19 cellular contexts compared by ENCODE assay signal in the genomic region with DNA sequence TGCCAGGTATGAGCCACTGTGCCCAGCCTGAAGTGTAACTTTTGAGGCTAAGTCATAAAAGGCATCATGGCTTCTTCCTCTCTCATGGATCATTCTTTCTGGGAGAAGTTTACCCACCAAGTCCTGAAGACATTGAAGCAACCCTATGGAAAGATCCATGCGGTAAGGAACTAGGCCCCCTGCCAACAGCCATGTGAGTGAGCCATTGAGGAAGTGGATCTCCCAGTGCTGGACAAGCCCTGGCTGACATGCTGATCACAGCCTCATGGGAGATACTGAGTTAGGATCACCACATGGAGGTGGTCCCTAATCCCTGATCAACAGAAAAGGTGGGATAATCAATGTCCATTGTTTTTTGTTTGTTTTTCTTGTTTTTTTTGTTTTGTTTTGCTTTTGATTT. TPM values are rescaled to one million over a fixed set of nuclear protein-coding genes. Genes with fewer than 3 reads are reported as not detected.
"Had no signal": no experiment of that assay in that cellular context is flagged by ENCODE, and none has a peak within 500 bp of the region (broad histone marks: within the 10 kb centered on the region; RNA-seq: fewer than 3 reads in every experiment).

No MANE protein-coding gene starts in this region.

- H3K4me3 ChIP-seq: cardiac muscle cell, dorsolateral prefrontal cortex, gastroesophageal sphincter, left lung had no signal

- H3K27ac Mint-ChIP-seq: activated B cell treated with CpG ODN at 0.5 μM for 24 hours; activated CD8-positive, alpha-beta T cell treated with anti-CD3 and anti-CD28 coated beads, Interleukin-2, amount 10 ng/mL, durations not matched to agents 7 days and 5 days; activated naive CD4-positive, alpha-beta T cell treated with anti-CD3 and anti-CD28 coated beads, Interleukin-2, amount 50 U/mL, for 24 hours; endodermal cell; natural killer cell treated with Interleukin-12 subunit alpha and Interleukin-12 subunit beta and Interleukin-15 and Interleukin-18, amount 100 ng/mL, for 72 hours; stimulated activated memory B cell treated with anti-CD40 and anti-IgM and Interleukin-4, amounts not matched to agents 10 μg/mL and 1 μg/mL and 100 μg/mL, for 72 hours; type B pancreatic cell had no signal

- H3K9me3 Mint-ChIP-seq: activated B cell treated with CpG ODN at 0.5 μM for 24 hours; activated naive CD4-positive, alpha-beta T cell treated with anti-CD3 and anti-CD28 coated beads, Interleukin-2, amount 50 U/mL, for 24 hours; natural killer cell treated with Interleukin-12 subunit alpha and Interleukin-12 subunit beta and Interleukin-15 and Interleukin-18, amount 100 ng/mL, for 72 hours; stimulated activated memory B cell treated with anti-CD40 and anti-IgM and Interleukin-4, amounts not matched to agents 10 μg/mL and 1 μg/mL and 100 μg/mL, for 72 hours had no signal

- H3K27me3 ChIP-seq: cardiac muscle cell, dorsolateral prefrontal cortex, gastroesophageal sphincter, left lung had no signal

- DNase-seq: activated B cell treated with CpG ODN at 0.5 μM for 24 hours; activated CD4-positive, alpha-beta T cell treated with anti-CD3 and anti-CD28 coated beads for 48 hours; activated CD8-positive, alpha-beta memory T cell treated with anti-CD3 and anti-CD28 coated beads, Interleukin-2, amount 50 U/mL, for 4 hours; activated CD8-positive, alpha-beta T cell treated with anti-CD3 and anti-CD28 coated beads, Interleukin-2, amount 10 ng/mL, durations not matched to agents 7 days and 5 days; activated effector memory CD4-positive, alpha-beta T cell treated with anti-CD3 and anti-CD28 coated beads, Interleukin-2, amount 50 U/mL, for 16 hours; activated T-cell treated with anti-CD3 and anti-CD28 coated beads, Interleukin-2, amount 50 U/mL, for 48 hours; dorsolateral prefrontal cortex; endodermal cell; left lung; mesendoderm; retina had no signal

- H3K4me3 Mint-ChIP-seq: activated B cell treated with CpG ODN at 0.5 μM for 24 hours; activated CD8-positive, alpha-beta T cell treated with anti-CD3 and anti-CD28 coated beads, Interleukin-2, amount 10 ng/mL, durations not matched to agents 7 days and 5 days; activated naive CD4-positive, alpha-beta T cell treated with anti-CD3 and anti-CD28 coated beads, Interleukin-2, amount 50 U/mL, for 24 hours; endodermal cell; natural killer cell treated with Interleukin-12 subunit alpha and Interleukin-12 subunit beta and Interleukin-15 and Interleukin-18, amount 100 ng/mL, for 72 hours; stimulated activated memory B cell treated with anti-CD40 and anti-IgM and Interleukin-4, amounts not matched to agents 10 μg/mL and 1 μg/mL and 100 μg/mL, for 72 hours; type B pancreatic cell had no signal

- H3K36me3 ChIP-seq: cardiac muscle cell, gastroesophageal sphincter, left lung had no signal

- H3K4me1 Mint-ChIP-seq: endodermal cell had no signal

- H3K27me3 Mint-ChIP-seq: activated B cell treated with CpG ODN at 0.5 μM for 24 hours; activated naive CD4-positive, alpha-beta T cell treated with anti-CD3 and anti-CD28 coated beads, Interleukin-2, amount 50 U/mL, for 24 hours; natural killer cell treated with Interleukin-12 subunit alpha and Interleukin-12 subunit beta and Interleukin-15 and Interleukin-18, amount 100 ng/mL, for 72 hours; stimulated activated memory B cell treated with anti-CD40 and anti-IgM and Interleukin-4, amounts not matched to agents 10 μg/mL and 1 μg/mL and 100 μg/mL, for 72 hours; type B pancreatic cell had no signal

- ATAC-seq: activated CD8-positive, alpha-beta T cell treated with anti-CD3 and anti-CD28 coated beads, Interleukin-2, amount 10 ng/mL, durations not matched to agents 7 days and 5 days; gastroesophageal sphincter; left lung; natural killer cell treated with Interleukin-12 subunit alpha and Interleukin-12 subunit beta and Interleukin-15 and Interleukin-18, amount 100 ng/mL, for 72 hours; stimulated activated memory B cell treated with anti-CD40 and anti-IgM and Interleukin-4, amounts not matched to agents 10 μg/mL and 1 μg/mL and 100 μg/mL, for 72 hours had no signal

- H3K9me3 ChIP-seq: gastroesophageal sphincter, left lung had no signal

- H3K27ac ChIP-seq: cardiac muscle cell, dorsolateral prefrontal cortex, gastroesophageal sphincter, left lung had no signal

RNA-seq across cellular contexts. Expression of gene RGS9BP, which starts 12.7 kb away (rescaled TPM):
- total RNA-seq: activated B cell treated with CpG ODN at 0.5 μM for 24 hours; endodermal cell; T-helper 1 cell treated with Interleukin-12 subunit alpha and Interleukin-12 subunit beta and Interleukin-4 antibody, amounts not matched to agents 30 ng/mL and 1 ng/mL, for 36 hours had no signal

RNA-seq across cellular contexts. Expression of gene TDRD12, which starts 31.3 kb away (rescaled TPM):
- total RNA-seq: epithelial cell of proximal tubule had no signal
